Comparison of ENCODE assay signal across 7 cellular contexts in genomic region chr1:23843644-23844043, GRCh38.
"Had no signal": no experiment of that assay in that cellular context is flagged by ENCODE, and none has a peak within 500 bp of the region (broad histone marks: within the 10 kb centered on the region; RNA-seq: fewer than 3 reads in every experiment).

No MANE protein-coding gene starts in this region.

- H3K9me3 ChIP-seq: HAP-1 had no signal

- H3K27me3 Mint-ChIP-seq: IgD-negative memory B cell had no signal

- ATAC-seq: HCT116 had no signal

- H3K4me3 ChIP-seq: GM23248, HAP-1 had no signal

- H3K9ac ChIP-seq: GM23248 had no signal

- DNase-seq: GM23248, GOT3, H7, KG1 had no signal

- H3K27ac Mint-ChIP-seq: IgD-negative memory B cell had no signal

- H3K27ac ChIP-seq: GM23248 had no signal

- H3K4me3 Mint-ChIP-seq: IgD-negative memory B cell had no signal

- H2AFZ ChIP-seq: GM23248 had no signal
